13 cellular contexts compared by ENCODE assay signal in the genomic region with DNA sequence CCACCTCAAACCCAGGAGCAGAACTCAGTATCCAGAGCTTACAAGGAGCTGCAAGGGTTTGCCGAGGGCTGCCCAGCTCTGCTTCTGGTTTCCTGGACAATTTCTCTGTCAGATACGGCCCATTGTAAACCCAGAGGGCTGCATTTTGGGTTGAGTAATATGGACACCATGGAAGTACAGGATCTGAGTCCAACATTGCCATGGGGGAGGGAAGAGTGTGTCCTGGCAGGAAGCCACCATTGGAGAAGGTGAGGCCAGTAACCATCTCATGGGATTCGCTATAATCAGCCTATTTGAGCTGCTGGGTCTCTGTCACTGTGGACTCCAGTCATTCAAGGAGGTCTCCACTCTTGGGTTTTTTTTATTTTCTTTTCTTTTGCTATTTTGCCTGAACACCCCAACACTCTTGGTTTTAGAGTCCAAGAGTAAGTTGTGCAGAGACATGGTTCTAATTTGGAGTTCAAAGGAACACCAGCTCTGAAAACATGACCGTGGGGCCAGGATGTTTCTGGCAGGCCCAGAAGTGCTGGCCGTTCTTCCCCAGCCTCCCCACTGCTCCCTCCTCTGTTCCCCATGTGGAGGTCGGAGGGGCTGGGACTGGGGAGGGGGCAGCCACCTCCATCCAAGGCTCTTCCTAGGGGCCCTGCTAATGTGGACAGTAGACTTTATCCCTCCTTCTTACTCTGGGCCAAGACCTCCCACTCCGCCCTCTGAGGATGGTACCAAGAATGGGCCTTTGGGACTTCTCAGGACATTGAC. TPM values are rescaled to one million over a fixed set of nuclear protein-coding genes. Genes with fewer than 3 reads are reported as not detected.
DNase-seq lines count a peak whose midpoint lies in the region; ATAC-seq and TF ChIP-seq lines count a peak whose summit lies in the region.
"Had no signal": no experiment of that assay in that cellular context is flagged by ENCODE, and none has a peak within 500 bp of the region (broad histone marks: within the 10 kb centered on the region; RNA-seq: fewer than 3 reads in every experiment).

No MANE protein-coding gene starts in this region.

- peaks cover 69% of the 10 kb centered on the region for H3K4me1 Mint-ChIP-seq in nephron progenitor cell
- H3K4me1 Mint-ChIP-seq: activated CD4-positive, alpha-beta T cell treated with anti-CD3 and anti-CD28 coated beads, Interleukin-2, amount 10 ng/mL, durations not matched to agents 24 days and 14 days had no signal

- H3K4me3 ChIP-seq in tibial artery = no peak overlapping the region

- H3K9me3 ChIP-seq in tibial artery = no peaks in the 10 kb centered on the region
- H3K9me3 ChIP-seq: neutrophil had no signal

- H3K36me3 ChIP-seq in tibial artery = peaks cover 21 to 34% (median 25%) of the 10 kb centered on the region in 3 donors
- H3K36me3 ChIP-seq: neutrophil had no signal

- intact Hi-C loops in tibial artery (cut with DNase I; ENCODE audit: low total_unique reads) = no loop called here
- intact Hi-C loops in posterior vena cava (cut with DNase I) = loop anchor here in 1 of 2 donors (5.0 kb wide), 1 partner anchor 38 kb away; no protein-coding TSS in a partner anchor

- H3K27me3 ChIP-seq in tibial artery = no peaks in the 10 kb centered on the region
- H3K27me3 ChIP-seq: neutrophil had no signal

- H3K4me1 ChIP-seq in tibial artery = peaks cover 7 to 68% (median 40%) of the 10 kb centered on the region in 4 donors

- peaks cover 23% of the 10 kb centered on the region for H3K36me3 Mint-ChIP-seq in nephron progenitor cell (ENCODE audit: low read depth)

- 63 to 87% (median 70%) methylated on average over 7 of the region's 7 CpGs for WGBS in adipose tissue, 3 donors

- H3K27ac Mint-ChIP-seq in nephron progenitor cell = peak overlapping the region; percentile 99
- H3K27ac Mint-ChIP-seq: activated CD4-positive, alpha-beta T cell treated with anti-CD3 and anti-CD28 coated beads, Interleukin-2, amount 10 ng/mL, durations not matched to agents 24 days and 14 days had no signal

- TF ChIP-seq CTCF in nephron progenitor cell (IDR thresholded peaks at IDR 0.05) (no peak), tibial artery (IDR thresholded peaks at IDR 0.05) (no peak)

- H3K9me3 Mint-ChIP-seq in nephron progenitor cell = no peaks in the 10 kb centered on the region
- H3K9me3 Mint-ChIP-seq: activated CD4-positive, alpha-beta T cell treated with anti-CD3 and anti-CD28 coated beads, Interleukin-2, amount 10 ng/mL, durations not matched to agents 24 days and 14 days had no signal

- peaks cover 8% of the 10 kb centered on the region for H3K27me3 Mint-ChIP-seq in nephron progenitor cell (ENCODE audit: low read depth, poor library complexity)
- H3K27me3 Mint-ChIP-seq: activated CD4-positive, alpha-beta T cell treated with anti-CD3 and anti-CD28 coated beads, Interleukin-2, amount 10 ng/mL, durations not matched to agents 24 days and 14 days had no signal

- H3K27ac ChIP-seq in adipose tissue (ENCODE audit: low read depth, low read length) (peak overlapping the region; percentile 62), epithelial cell of prostate (peak overlapping the region; percentile 97), tibial artery (peak overlapping the region; percentile 85 to 90)
- H3K27ac ChIP-seq: neutrophil had no signal

- H3K4me3 Mint-ChIP-seq in nephron progenitor cell = no peak overlapping the region
- H3K4me3 Mint-ChIP-seq: activated CD4-positive, alpha-beta T cell treated with anti-CD3 and anti-CD28 coated beads, Interleukin-2, amount 10 ng/mL, durations not matched to agents 24 days and 14 days had no signal

- no peak for DNase-seq in epithelial cell of prostate (ENCODE audit: low read depth, low spot score)
- DNase-seq in nephron progenitor cell = no peak
- DNase-seq in tibial artery = peak in 1 of 2 donors; percentile 30
- DNase-seq in stimulated activated naive CD4-positive, alpha-beta T cell (lab: John Stamatoyannopoulos, UW) = no peak
- DNase-seq in posterior vena cava (ENCODE audit: low spot score) = no peak
- DNase-seq: activated CD4-positive, alpha-beta T cell treated with anti-CD3 and anti-CD28 coated beads, Interleukin-2, amount 10 ng/mL, durations not matched to agents 24 days and 14 days; activated naive CD4-positive, alpha-beta T cell treated with Interleukin-2 at 50 U/mL for 16 hours; NCI-H524 had no signal

- no peak for ATAC-seq in HG03520 (IDR thresholded peaks at IDR 0.05; ENCODE audit: unreplicated experiment)
- no peak for ATAC-seq in HG02870 (IDR thresholded peaks at IDR 0.05; ENCODE audit: unreplicated experiment)
- ATAC-seq: HCT116 had no signal

RNA-seq across cellular contexts. Expression of a gene that starts 46.2 kb away (rescaled TPM):
- polyA plus RNA-seq in adipose tissue = 10 to 100 TPM in 1 of 3 donors, 1 to 10 TPM in 2; 2.6 to 21.8 (median 6.3) TPM
- total RNA-seq in posterior vena cava = 10 to 100 TPM; 34.9 to 37.7 TPM
